23 cellular contexts compared by ENCODE assay signal in genomic region chr15:80679805-80680175, GRCh38. TPM values are rescaled to one million over a fixed set of nuclear protein-coding genes. Genes with fewer than 3 reads are reported as not detected.
DNase-seq lines count a peak whose midpoint lies in the region; ATAC-seq and TF ChIP-seq lines count a peak whose summit lies in the region.
"Had no signal": no experiment of that assay in that cellular context is flagged by ENCODE, and none has a peak within 500 bp of the region (broad histone marks: within the 10 kb centered on the region; RNA-seq: fewer than 3 reads in every experiment).

No MANE protein-coding gene starts in this region.

- no peaks in the 10 kb centered on the region for H3K9me3 ChIP-seq in Caco-2
- no peaks in the 10 kb centered on the region for H3K9me3 ChIP-seq in PC-3 (ENCODE audit: low read length)
- H3K9me3 ChIP-seq in esophagus (ENCODE audit: control insufficient read depth in 2 of 2, insufficient read depth in 1 of 2, low read depth in 1 of 2, low read length in 1 of 2), result no peaks in the 10 kb centered on the region
- no peaks in the 10 kb centered on the region for H3K9me3 ChIP-seq in mucosa of rectum (ENCODE audit: control insufficient read depth in 2 of 2, low read length in 2 of 2)
- H3K9me3 ChIP-seq in spleen, result no peaks in the 10 kb centered on the region
- no peaks in the 10 kb centered on the region for H3K9me3 ChIP-seq in psoas muscle
- H3K9me3 ChIP-seq: A549, neutrophil had no signal

- H3K36me3 ChIP-seq in Caco-2 (ENCODE audit: control insufficient read depth, insufficient read depth, low read length) (no peaks in the 10 kb centered on the region), PC-3 (ENCODE audit: low read depth, low read length) (no peaks in the 10 kb centered on the region), esophagus (ENCODE audit: control insufficient read depth in 2 of 2, insufficient read depth in 2 of 2, low read length in 1 of 2) (no peaks in the 10 kb centered on the region), mucosa of rectum (ENCODE audit: control insufficient read depth in 2 of 2, insufficient read depth in 2 of 2, low read length in 2 of 2) (no peaks in the 10 kb centered on the region), spleen (no peaks in the 10 kb centered on the region), psoas muscle (ENCODE audit: insufficient read depth in 1 of 2, low read depth in 1 of 2) (no peaks in the 10 kb centered on the region)
- H3K36me3 ChIP-seq: neutrophil had no signal

- 17 to 27% methylated on average over 2 of the region's 2 CpGs for WGBS in esophagus, 2 donors
- 44 to 52% (median 47%) methylated on average over 2 of the region's 2 CpGs for WGBS in spleen, 5 donors
- 42 to 45% (median 43%) methylated on average over 2 of the region's 2 CpGs for WGBS in psoas muscle, 3 donors

- POLR2A ChIA-PET in Caco-2 (lab: Charles Lee) (no interaction called here), PC-3 (lab: Charles Lee; ENCODE audit: unreplicated experiment) (no interaction called here)

- peaks cover 44% of the 10 kb centered on the region for H3K4me1 Mint-ChIP-seq in Caco-2 (ENCODE audit: low read depth, unreplicated experiment)
- H3K4me1 Mint-ChIP-seq: B cell had no signal

- H3K27me3 Mint-ChIP-seq in Caco-2 (ENCODE audit: insufficient read depth, unreplicated experiment), result no peaks in the 10 kb centered on the region

- no peaks in the 10 kb centered on the region for H3K9me3 Mint-ChIP-seq in Caco-2 (ENCODE audit: unreplicated experiment)
- H3K9me3 Mint-ChIP-seq: T-helper 1 cell treated with Interleukin-12 subunit alpha and Interleukin-12 subunit beta and Interleukin-4 antibody, amounts not matched to agents 30 μg/mL and 1 μg/mL, for 36 hours had no signal

- H3F3A ChIP-seq in PC-3 (ENCODE audit: low read length, unreplicated experiment), result no peaks in the 10 kb centered on the region

- H3K27ac ChIP-seq in PC-3 (ENCODE audit: low read length) (peak overlapping the region; percentile 99), esophagus (ENCODE audit: low read depth in 2 of 2, low read length in 1 of 2) (peak overlapping the region; percentile 77 to 82), mucosa of rectum (ENCODE audit: low read depth in 2 of 2, low read length in 2 of 2) (peak overlapping the region; percentile 82 to 95), spleen (no peak overlapping the region), psoas muscle (no peak overlapping the region)
- H3K27ac ChIP-seq: A549, coronary artery, neutrophil had no signal

- BruUV-seq in Caco-2 (replicated peaks; lab: Mats Ljungman, UMichigan) (no TSS peak), PC-3 (replicated peaks; lab: Mats Ljungman, UMichigan) (TSS peak; percentile 76)

- peak overlapping the region; percentile 76 for H3K9ac ChIP-seq in PC-3 (ENCODE audit: low read length)
- H3K9ac ChIP-seq in mucosa of rectum (ENCODE audit: low read depth in 1 of 2, low read length in 2 of 2), result peak overlapping the region; percentile 43 to 55

- intact Hi-C loops in Caco-2 (cut with micrococcal nuclease; ENCODE audit: unreplicated experiment) (no loop called here), PC-3 (cut with micrococcal nuclease) (no loop called here), spleen (cut with DNase I; ENCODE audit: low total_unique reads) (no loop called here), psoas muscle (cut with DNase I) (no loop called here)

- no peak overlapping the region for H3K4me3 ChIP-seq in Caco-2 (ENCODE audit: low read depth, low read length)
- peak overlapping the region; percentile 50 for H3K4me3 ChIP-seq in PC-3 (ENCODE audit: low read length)
- H3K4me3 ChIP-seq in esophagus (ENCODE audit: low read depth in 1 of 2, low read length in 2 of 2), result no peak overlapping the region
- H3K4me3 ChIP-seq in mucosa of rectum (ENCODE audit: low read length in 2 of 2), result peak overlapping the region in 1 of 2 donors; percentile 45
- no peak overlapping the region for H3K4me3 ChIP-seq in spleen
- no peak overlapping the region for H3K4me3 ChIP-seq in psoas muscle
- H3K4me3 ChIP-seq: A549, coronary artery had no signal

- H3K4me3 Mint-ChIP-seq in Caco-2 (ENCODE audit: unreplicated experiment), result no peak overlapping the region
- H3K4me3 Mint-ChIP-seq: activated T-cell treated with anti-CD3 and anti-CD28 coated beads, Interleukin-2, amount 50 U/mL, for 4 hours; B cell; HFFc6; T-helper 1 cell treated with Interleukin-12 subunit alpha and Interleukin-12 subunit beta and Interleukin-4 antibody, amounts not matched to agents 30 μg/mL and 1 μg/mL, for 36 hours had no signal

- CTCF ChIA-PET in Caco-2 (lab: Charles Lee), result interaction anchor here (0.9 to 1.6 kb wide), 3 partner anchors 11 to 97 kb away, joined by 3 to 5 read pairs (median 4); no protein-coding TSS in a partner anchor
- CTCF ChIA-PET in PC-3 (lab: Charles Lee), result no interaction called here

- no peaks in the 10 kb centered on the region for H4K20me1 ChIP-seq in PC-3 (ENCODE audit: low read length)

- no peaks in the 10 kb centered on the region for H3K36me3 Mint-ChIP-seq in Caco-2 (ENCODE audit: insufficient read depth, unreplicated experiment)

- H2AFZ ChIP-seq in PC-3 (ENCODE audit: low read length), result peak overlapping the region; percentile 57; the same call in 1 of the 2 replicates

- H3K4me2 ChIP-seq in PC-3 (ENCODE audit: low read length), result peak overlapping the region; percentile 81
- H3K4me2 ChIP-seq: A549 had no signal

- H3K4me1 ChIP-seq in Caco-2 (peaks cover 34% of the 10 kb centered on the region), PC-3 (ENCODE audit: insufficient read depth, low read length) (peaks cover 57% of the 10 kb centered on the region), esophagus (ENCODE audit: control insufficient read depth in 2 of 2, insufficient read depth in 2 of 2, low read length in 1 of 2) (no peaks in the 10 kb centered on the region), mucosa of rectum (ENCODE audit: control insufficient read depth in 2 of 2, insufficient read depth in 2 of 2, low read length in 2 of 2) (peaks cover 21 to 60% of the 10 kb centered on the region in 2 donors), spleen (peaks cover 0 to 15% (median 1%) of the 10 kb centered on the region in 6 donors), psoas muscle (no peaks in the 10 kb centered on the region)
- H3K4me1 ChIP-seq: A549 had no signal

- H3K79me2 ChIP-seq in PC-3 (ENCODE audit: low read length), result no peaks in the 10 kb centered on the region

- H3K27me3 ChIP-seq in Caco-2 (replicated peaks; ENCODE audit: control insufficient read depth, insufficient read depth, low read length) (no peaks in the 10 kb centered on the region), PC-3 (ENCODE audit: low read length) (no peaks in the 10 kb centered on the region), esophagus (ENCODE audit: control insufficient read depth in 1 of 2, insufficient read depth in 2 of 2, low read length in 2 of 2) (no peaks in the 10 kb centered on the region), mucosa of rectum (ENCODE audit: control insufficient read depth in 2 of 2, insufficient read depth in 2 of 2, low read length in 2 of 2) (no peaks in the 10 kb centered on the region), spleen (replicated peaks in 1 of 7) (no peaks in the 10 kb centered on the region), psoas muscle (ENCODE audit: insufficient read depth in 3 of 3, low read length in 2 of 3) (peaks cover 0 to 23% (median 2%) of the 10 kb centered on the region in 3 donors)
- H3K27me3 ChIP-seq: neutrophil had no signal

- H3K27ac Mint-ChIP-seq in Caco-2 (ENCODE audit: unreplicated experiment), result peak overlapping the region; percentile 60
- H3K27ac Mint-ChIP-seq: B cell; HFFc6; T-helper 1 cell treated with Interleukin-12 subunit alpha and Interleukin-12 subunit beta and Interleukin-4 antibody, amounts not matched to agents 30 μg/mL and 1 μg/mL, for 36 hours had no signal

- TF ChIP-seq CTCF in Caco-2 (IDR thresholded peaks at IDR 0.05; ENCODE audit: insufficient read depth in 1 of 2, low read depth in 1 of 2, low read length in 1 of 2, severe bottlenecking in 1 of 2, unreplicated experiment in 1 of 2) (no peak), PC-3 (conservative IDR thresholded peaks at IDR 0.05; ENCODE audit: low read depth, low read length) (no peak), spleen (IDR thresholded peaks at IDR 0.05 in 8 of 11, conservative IDR thresholded peaks at IDR 0.05 in 3 of 11) (no peak), psoas muscle (IDR thresholded peaks at IDR 0.05) (no peak)

- ATAC-seq in PC-3 (peak; percentile 61), psoas muscle (no peak)
- no peak for ATAC-seq in activated CD4-positive, CD25-positive, alpha-beta regulatory T cell treated with anti-CD3 and anti-CD28 coated beads, Interleukin-2, amount 50 U/mL, for 24 hours
- ATAC-seq: A549; activated T-cell treated with anti-CD3 and anti-CD28 coated beads, Interleukin-2, amount 50 U/mL, for 4 hours had no signal

- no peak for DNase-seq in Caco-2
- peak; percentile 69 for DNase-seq in PC-3
- DNase-seq in SKM-1 treated with dmso at 0.1 percent for 144 hours (lab: John Stamatoyannopoulos, UW; ENCODE audit: unreplicated experiment), result no peak
- DNase-seq in spleen, result no peak
- DNase-seq in psoas muscle, result no peak
- DNase-seq: activated CD4-positive, alpha-beta T cell treated with anti-CD3 and anti-CD28 coated beads for 4 hours; activated naive CD4-positive, alpha-beta T cell; activated T-cell treated with anti-CD3 and anti-CD28 coated beads, Interleukin-2, amount 50 U/mL, for 4 hours; EL; HFFc6; kidney; MM.1S; NCI-H1417; NCI-H510A treated with DMSO at 0.1 percent for 48 hours; NK-92 treated with Interleukin-12 subunit alpha and Interleukin-12 subunit beta, amount 100 ng/mL, for 24 hours had no signal

- TF ChIP-seq POLR2A in spleen (IDR thresholded peaks at IDR 0.05), result no peak

- H3K9me2 ChIP-seq in PC-3 (replicated peaks; ENCODE audit: low read length), result no peaks in the 10 kb centered on the region

RNA-seq across cellular contexts. Expression of gene ABHD17C, which starts 15.3 kb away (rescaled TPM):
- 19.2 and 25.0 TPM in 2 replicates for total RNA-seq in Caco-2 (2022)
- 10.3 and 14.2 TPM in 2 replicates for total RNA-seq in PC-3 (2014; rRNA removed)
- 10 to 100 TPM; 26.6 to 27.3 TPM for polyA plus RNA-seq in esophagus
- 10 to 100 TPM in 6 of 7 donors, 1 to 10 TPM in 1; 9.9 to 17.0 (median 11.7) TPM for total RNA-seq in spleen
- polyA plus RNA-seq in spleen, result 1 to 10 TPM; 4.2 to 7.8 (median 7.8) TPM
- total RNA-seq in psoas muscle, result 1 to 10 TPM; 1.1 to 2.9 (median 2.1) TPM
- 1 to 10 TPM; 1.5 to 3.7 (median 3.3) TPM for polyA plus RNA-seq in psoas muscle

Comparison
In these comparisons a context has a peak if more than half of its experiments do, and no peak if none do; other contexts are left out.
1. H3K27ac ChIP-seq: peak in PC-3 (single experiment), esophagus (2 of 2) and mucosa of rectum (2 of 2); none in spleen (0 of 8) and psoas muscle (single experiment).